1 cellular context compared by ENCODE assay signal in genomic region chr1:162530318-162530984, GRCh38.
TF ChIP-seq lines count a peak whose summit lies in the region.

No MANE protein-coding gene starts in this region.

TF ChIP-seq in GM12878, 131 proteins besides CTCF, POLR2A, EP300 and RAD21 (continued from another document and continues in another):
- no peak for TF ChIP-seq PRDM15 (CRISPR knock-in tag; IDR thresholded peaks at IDR 0.05)
- no peak for TF ChIP-seq ZNF687 (IDR thresholded peaks at IDR 0.05)
- no peak for TF ChIP-seq CBX5 (IDR thresholded peaks at IDR 0.05; ENCODE audit: low read depth)
- no peak for TF ChIP-seq LARP7 (IDR thresholded peaks at IDR 0.05)
- no peak for TF ChIP-seq BCL3 (IDR thresholded peaks at IDR 0.05; ENCODE audit: borderline replicate concordance, insufficient read depth, low read depth, low read length, poor library complexity, severe bottlenecking)
- TF ChIP-seq SPI1 (IDR thresholded peaks at IDR 0.05; ENCODE audit: borderline replicate concordance, insufficient read depth, low read depth, low read length): peak; percentile 61; the same call in 1 of the 2 replicates
- no peak for TF ChIP-seq GABPA (IDR thresholded peaks at IDR 0.05; ENCODE audit: low read depth)
- TF ChIP-seq CHD1 (IDR thresholded peaks at IDR 0.05; ENCODE audit: low read depth, low read length): no peak
- no peak for TF ChIP-seq E2F4 (IDR thresholded peaks at IDR 0.05; ENCODE audit: low read depth, low read length)
- TF ChIP-seq ZZZ3 (IDR thresholded peaks at IDR 0.05; ENCODE audit: control insufficient read depth, insufficient read length, low read depth): no peak
- TF ChIP-seq CUX1 (IDR thresholded peaks at IDR 0.05; ENCODE audit: insufficient replicate concordance, low read depth, low read length): no peak
- TF ChIP-seq DPF2 (IDR thresholded peaks at IDR 0.05): peak; percentile 52; the same call in 1 of the 2 replicates
- TF ChIP-seq POU2F2 (IDR thresholded peaks at IDR 0.05; ENCODE audit: borderline replicate concordance, low read depth, low read length): peak; percentile 77; the same call in 2 of the 3 replicates
- TF ChIP-seq MYC (IDR thresholded peaks at IDR 0.05; ENCODE audit: insufficient read depth, insufficient read length, insufficient replicate concordance, low read length, severe bottlenecking): no peak
- no peak for TF ChIP-seq GATAD2B (conservative IDR thresholded peaks at IDR 0.05; ENCODE audit: low read depth)
- no peak for TF ChIP-seq NR2C2 (IDR thresholded peaks at IDR 0.05; ENCODE audit: borderline replicate concordance, control insufficient read depth, insufficient read length, low read depth)
- TF ChIP-seq POLR2AphosphoS5 (IDR thresholded peaks at IDR 0.05; ENCODE audit: low read length): 0 out of 2 replicates have a peak, but pooled peaks have one; percentile 23
- TF ChIP-seq BMI1 (IDR thresholded peaks at IDR 0.05; ENCODE audit: borderline replicate concordance): no peak
- TF ChIP-seq MTA3 (IDR thresholded peaks at IDR 0.05; ENCODE audit: borderline replicate concordance, low read length): no peak
- no peak for TF ChIP-seq TBL1XR1 (IDR thresholded peaks at IDR 0.05; ENCODE audit: low read depth, low read length)
- 0 out of 2 replicates have a peak, but pooled peaks have one; percentile 8 for TF ChIP-seq FOXM1 (IDR thresholded peaks at IDR 0.05; ENCODE audit: low read depth, low read length)
- TF ChIP-seq ZNF384 (IDR thresholded peaks at IDR 0.05; ENCODE audit: borderline replicate concordance, low read depth, low read length): no peak
- no peak for TF ChIP-seq PKNOX1 (IDR thresholded peaks at IDR 0.05)
- 0 out of 4 replicates have a peak, but pooled peaks of 1 of the 2 experiments have one; percentile 24 for TF ChIP-seq ETV6 (conservative IDR thresholded peaks at IDR 0.05 in 1 of 2, IDR thresholded peaks at IDR 0.05 in 1 of 2; ENCODE audit: borderline replicate concordance in 1 of 2, low read depth in 1 of 2)
- TF ChIP-seq POLR2AphosphoS2 (IDR thresholded peaks at IDR 0.05; ENCODE audit: low read depth, low read length): no peak
- no peak for TF ChIP-seq USF2 (IDR thresholded peaks at IDR 0.05; ENCODE audit: borderline replicate concordance, low read depth, low read length)
- 0 out of 2 replicates have a peak, but pooled peaks have one; percentile 24 for TF ChIP-seq MTA2 (IDR thresholded peaks at IDR 0.05; ENCODE audit: low read depth)
- TF ChIP-seq IRF3 (IDR thresholded peaks at IDR 0.05): no peak
- TF ChIP-seq ZBED1 (IDR thresholded peaks at IDR 0.05; ENCODE audit: borderline replicate concordance): no peak
- no peak for TF ChIP-seq PML (IDR thresholded peaks at IDR 0.05; ENCODE audit: low read length)
- TF ChIP-seq EGR1 (IDR thresholded peaks at IDR 0.05; ENCODE audit: borderline replicate concordance in 1 of 2, low read depth in 2 of 2, low read length in 2 of 2): no peak
- TF ChIP-seq BRCA1 (IDR thresholded peaks at IDR 0.05; ENCODE audit: low read depth, low read length): no peak
- no peak for TF ChIP-seq STAT1 (conservative IDR thresholded peaks at IDR 0.05)
- no peak for TF ChIP-seq ZNF217 (IDR thresholded peaks at IDR 0.05)
- no peak for TF ChIP-seq HCFC1 (IDR thresholded peaks at IDR 0.05; ENCODE audit: low read length)
- TF ChIP-seq SIN3A (IDR thresholded peaks at IDR 0.05; ENCODE audit: low read depth, low read length): no peak
- no peak for TF ChIP-seq CBFB (IDR thresholded peaks at IDR 0.05; ENCODE audit: low read depth)
